In the genomic region with DNA sequence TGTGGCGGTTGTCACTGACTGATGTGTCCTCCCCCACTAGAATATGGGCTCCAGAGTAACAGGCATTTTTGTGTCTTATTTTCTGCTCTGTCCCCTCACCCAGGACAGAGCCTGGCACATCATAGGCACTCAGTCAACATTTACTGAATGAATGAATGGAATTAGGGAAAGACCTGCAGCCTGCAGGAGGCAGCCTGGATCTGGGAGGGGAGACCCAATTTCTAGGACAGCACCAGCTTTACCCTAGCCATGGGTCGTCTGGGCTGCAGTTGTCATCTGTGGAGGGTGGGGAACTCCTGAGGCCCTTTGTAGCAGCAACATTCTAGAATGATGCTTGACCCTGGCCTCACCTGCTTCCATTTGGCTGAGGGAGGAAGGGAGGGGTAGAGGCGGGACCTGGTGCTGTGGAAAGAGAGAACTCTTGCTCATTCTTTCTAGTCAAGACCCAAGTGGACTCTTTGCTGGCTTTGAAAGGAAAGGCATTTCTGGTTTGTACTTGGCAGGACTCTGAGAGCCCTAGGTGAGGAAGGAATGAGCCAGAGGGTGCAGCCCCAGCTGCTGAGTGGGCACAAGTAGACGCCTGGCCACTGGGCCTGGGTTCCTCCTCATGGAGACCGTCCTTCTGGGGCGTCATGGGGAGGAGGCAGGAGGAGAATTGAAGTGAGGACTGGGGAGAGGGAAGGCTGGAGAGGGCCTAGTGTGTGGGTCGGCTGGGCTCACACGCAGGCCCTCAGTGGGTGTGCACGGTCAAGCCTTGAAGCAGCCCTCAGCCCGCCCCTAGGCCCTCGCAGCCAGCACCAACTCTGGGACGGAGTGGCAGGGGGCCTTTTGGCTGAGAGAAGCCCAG, we compare ENCODE assay signal across 25 cellular contexts. TPM values are rescaled to one million over a fixed set of nuclear protein-coding genes. Genes with fewer than 3 reads are reported as not detected.
DNase-seq lines count a peak whose midpoint lies in the region; ATAC-seq and TF ChIP-seq lines count a peak whose summit lies in the region.
"Had no signal": no experiment of that assay in that cellular context is flagged by ENCODE, and none has a peak within 500 bp of the region (broad histone marks: within the 10 kb centered on the region; RNA-seq: fewer than 3 reads in every experiment).

No MANE protein-coding gene starts in this region.

- no peaks in the 10 kb centered on the region for H3K79me2 ChIP-seq in Karpas-422 (ENCODE audit: low read length)

- H3K36me3 ChIP-seq in lower lobe of right lung (no peaks in the 10 kb centered on the region), Karpas-422 (ENCODE audit: insufficient read depth, low read length) (no peaks in the 10 kb centered on the region), BE2C (no peaks in the 10 kb centered on the region)

- H3K27me3 ChIP-seq in lower lobe of right lung (ENCODE audit: low read depth), result peaks cover 49% of the 10 kb centered on the region
- no peaks in the 10 kb centered on the region for H3K27me3 ChIP-seq in Karpas-422 (ENCODE audit: low read length)
- no peaks in the 10 kb centered on the region for H3K27me3 ChIP-seq in BE2C

- no peaks in the 10 kb centered on the region for H3K9me2 ChIP-seq in Karpas-422 (replicated peaks; ENCODE audit: insufficient read depth, low read length)
- H3K9me2 ChIP-seq: SK-N-SH had no signal

- no peak overlapping the region for H3K9ac ChIP-seq in Karpas-422 (ENCODE audit: low read length)
- H3K9ac ChIP-seq: GM23248, SK-N-SH had no signal

- H3K4me2 ChIP-seq in Karpas-422 (ENCODE audit: low read depth, low read length, poor library complexity, severe bottlenecking), result no peak overlapping the region
- H3K4me2 ChIP-seq: SK-N-SH had no signal

- no peaks in the 10 kb centered on the region for H3K9me3 ChIP-seq in lower lobe of right lung
- no peaks in the 10 kb centered on the region for H3K9me3 ChIP-seq in Karpas-422 (ENCODE audit: low read length)
- no peaks in the 10 kb centered on the region for H3K9me3 ChIP-seq in BE2C
- H3K9me3 ChIP-seq: SK-N-SH had no signal

- H2AFZ ChIP-seq in Karpas-422 (ENCODE audit: low read length), result no peak overlapping the region
- H2AFZ ChIP-seq: GM23248 had no signal

- no peak for TF ChIP-seq CTCF in lower lobe of right lung (IDR thresholded peaks at IDR 0.05)
- no peak for TF ChIP-seq CTCF in BE2C (IDR thresholded peaks at IDR 0.05; ENCODE audit: low read depth, low read length)

- peak; percentile 38 for DNase-seq in NCI-H1092 treated with DMSO at 0.1 percent for 48 hours (lab: John Stamatoyannopoulos, UW)
- no peak for DNase-seq in NCI-H1092 (lab: John Stamatoyannopoulos, UW)
- no peak for DNase-seq in lower lobe of right lung
- peak; percentile 73 for DNase-seq in posterior vena cava (ENCODE audit: low spot score)
- no peak for DNase-seq in NCI-H187 treated with DMSO at 0.1 percent for 48 hours (lab: John Stamatoyannopoulos, UW)
- no peak for DNase-seq in Karpas-422
- DNase-seq in activated CD8-positive, alpha-beta memory T cell treated with anti-CD3 and anti-CD28 coated beads, Interleukin-2, amount 50 U/mL, for 4 hours, result no peak
- no peak for DNase-seq in BE2C
- DNase-seq: AML-193; GDM1; GM23248; Kasumi-1; NCI-H1417 treated with DMSO at 0.1 percent for 48 hours; NCI-H187; NCI-H2107; NCI-H69; NK-92 treated with Interleukin-12 subunit alpha and Interleukin-12 subunit beta, amount 100 ng/mL, for 24 hours; SIG-M5 had no signal

- H3K27ac ChIP-seq in lower lobe of right lung (no peak overlapping the region), Karpas-422 (ENCODE audit: low read length) (no peak overlapping the region)
- H3K27ac ChIP-seq: 22Rv1, C4-2B, GM23248 had no signal

- H3K4me1 ChIP-seq in lower lobe of right lung (no peaks in the 10 kb centered on the region), Karpas-422 (ENCODE audit: low read length) (no peaks in the 10 kb centered on the region), BE2C (no peaks in the 10 kb centered on the region)

- peak; percentile 63 to 64 for ATAC-seq in lower lobe of right lung
- ATAC-seq: HCT116, Panc1 had no signal

- H4K20me1 ChIP-seq in Karpas-422 (ENCODE audit: insufficient read depth, low read depth, low read length), result no peaks in the 10 kb centered on the region

- H3K4me3 ChIP-seq in lower lobe of right lung, result no peak overlapping the region
- H3K4me3 ChIP-seq in Karpas-422 (ENCODE audit: low read length), result no peak overlapping the region
- H3K4me3 ChIP-seq in BE2C (ENCODE audit: low read depth, low read length), result no peak overlapping the region
- H3K4me3 ChIP-seq: GM23248 had no signal

- intact Hi-C loops in lower lobe of right lung (cut with DNase I), result no loop called here
- intact Hi-C loops in posterior vena cava (cut with DNase I), result no loop called here

RNA-seq across cellular contexts. Expression of a gene that starts 8.9 kb away (rescaled TPM):
- not detected for total RNA-seq in lower lobe of right lung
- not detected for total RNA-seq in posterior vena cava
- total RNA-seq in Karpas-422 (2014; rRNA removed; shearing (Covaris generic); ENCODE audit: low replicate concordance), result 1.1 TPM in 1 of 2 replicates, not detected in the other
- not detected for polyA plus RNA-seq in BE2C (2012; ENCODE audit: insufficient read depth, insufficient read length, low read depth)
- total RNA-seq: GM23248, MCF 10A had no signal
- polyA plus RNA-seq: GM23248, IgD-negative memory B cell, SK-N-SH had no signal

RNA-seq across cellular contexts. Expression of a gene that starts 16.3 kb away (rescaled TPM):
- total RNA-seq in lower lobe of right lung (17.4 TPM), posterior vena cava (10 to 100 TPM; 19.1 to 21.1 TPM)
- total RNA-seq in Karpas-422 (2014; rRNA removed; shearing (Covaris generic); ENCODE audit: low replicate concordance), result 46.1 and 113 TPM in 2 replicates
- 189 TPM for polyA plus RNA-seq in BE2C (2012; ENCODE audit: insufficient read depth, insufficient read length, low read depth)

RNA-seq across cellular contexts. Expression of a gene that starts 51.3 kb away (rescaled TPM):
- total RNA-seq in lower lobe of right lung (113 TPM), posterior vena cava (100 to 1,000 TPM in 1 of 2 donors, 10 to 100 TPM in 1; 87.7 to 125 TPM)
- 43.5 and 65.0 TPM in 2 replicates for total RNA-seq in Karpas-422 (2014; rRNA removed; shearing (Covaris generic); ENCODE audit: low replicate concordance)
- 41.7 TPM for polyA plus RNA-seq in BE2C (2012; ENCODE audit: insufficient read depth, insufficient read length, low read depth)

Comparison
In these comparisons a context has a peak if more than half of its experiments do, and no peak if none do; other contexts are left out.
1. DNase-seq: peak in NCI-H1092 treated with DMSO at 0.1 percent for 48 hours (single experiment) and posterior vena cava (single experiment); none in NCI-H1092 (single experiment), lower lobe of right lung (single experiment), NCI-H187 treated with DMSO at 0.1 percent for 48 hours (single experiment), Karpas-422 (single experiment), activated CD8-positive, alpha-beta memory T cell treated with anti-CD3 and anti-CD28 coated beads, Interleukin-2, amount 50 U/mL, for 4 hours (single experiment) and BE2C (single experiment).